ENCODE assay signal across 14 cellular contexts in the genomic region with DNA sequence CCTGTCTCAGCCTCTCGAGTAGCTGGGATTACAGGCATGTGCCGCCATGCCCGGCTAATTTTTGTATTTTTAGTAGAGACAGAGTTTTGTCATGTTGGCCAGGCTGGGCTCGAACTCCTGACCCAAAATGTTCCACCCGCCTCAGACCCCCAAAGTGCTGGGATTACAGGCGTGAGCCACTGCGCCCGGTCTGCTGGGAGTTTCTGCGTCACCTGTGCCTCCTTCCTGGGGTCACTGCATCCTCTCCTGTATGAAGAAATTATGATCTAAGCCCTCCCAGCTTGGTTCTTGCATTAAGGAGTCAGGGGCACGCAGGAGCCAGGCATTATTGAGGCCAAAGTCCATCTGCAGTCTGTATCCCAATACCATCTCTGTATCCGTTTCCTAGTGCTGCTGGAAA. TPM values are rescaled to one million over a fixed set of nuclear protein-coding genes. Genes with fewer than 3 reads are reported as not detected.
DNase-seq lines count a peak whose midpoint lies in the region; ATAC-seq, FAIRE-seq and TF ChIP-seq lines count a peak whose summit lies in the region.
"Not testable (repeated sequence)": the region's sequence is repeated elsewhere in the genome, so short reads cannot be mapped to it uniquely, and the experiment has no call there.
"Had no signal": no experiment of that assay in that cellular context is flagged by ENCODE, and none has a peak within 500 bp of the region (broad histone marks: within the 10 kb centered on the region; RNA-seq: fewer than 3 reads in every experiment).

No MANE protein-coding gene starts in this region.

- not testable (repeated sequence) for TF ChIP-seq EP300 in sigmoid colon (IDR thresholded peaks at IDR 0.05)

- H3K79me2 ChIP-seq in neural progenitor cell (ENCODE audit: low read depth): not testable (repeated sequence)

- not testable (repeated sequence) for H4K20me1 ChIP-seq in neural progenitor cell (ENCODE audit: low read depth)

- H3K27me3 ChIP-seq in CD4-positive, alpha-beta T cell (ENCODE audit: control insufficient read depth, insufficient read depth, low read length); neural progenitor cell; sigmoid colon: not testable (repeated sequence)

- not testable (repeated sequence) for H3K4me2 ChIP-seq in neural progenitor cell

- POLR2A ChIA-PET in CD4-positive, alpha-beta T cell (lab: Charles Lee): not testable (repeated sequence)

- H3K27ac ChIP-seq in CD4-positive, alpha-beta T cell (ENCODE audit: low read depth, low read length); kidney (ENCODE audit: low read depth in 2 of 2, low read length in 2 of 2); neural progenitor cell; sigmoid colon: not testable (repeated sequence)
- H3K27ac ChIP-seq in KOPT-K1 (ENCODE audit: low read depth, low read length, poor library complexity, severe bottlenecking): peak overlapping the region; percentile 45

- H3K36me3 ChIP-seq in KOPT-K1 (ENCODE audit: insufficient read depth, low read length); kidney (ENCODE audit: control insufficient read depth in 1 of 2, insufficient read depth in 2 of 2, low read length in 2 of 2); neural progenitor cell; sigmoid colon: not testable (repeated sequence)

- intact Hi-C loops in CD4-positive, alpha-beta T cell (cut with DNase I, micrococcal nuclease); kidney (cut with DNase I): not testable (repeated sequence)
- intact Hi-C loops in sigmoid colon (cut with DNase I): loop anchor here (10.0 kb wide), 1 partner anchor 62 kb away; no protein-coding TSS in a partner anchor

- not testable (repeated sequence) for H3K9me3 ChIP-seq in CD4-positive, alpha-beta T cell (ENCODE audit: control insufficient read depth, low read length); KOPT-K1 (ENCODE audit: insufficient read depth, low read length, poor library complexity, severe bottlenecking); neural progenitor cell (ENCODE audit: low read depth); sigmoid colon
- H3K9me3 ChIP-seq in kidney (ENCODE audit: control insufficient read depth in 1 of 2, low read length in 2 of 2): peaks cover 0 to 11% of the 10 kb centered on the region in 2 donors

- H3K27me3 Mint-ChIP-seq in CD4-positive, alpha-beta T cell; activated CD8-positive, alpha-beta memory T cell treated with anti-CD3 and anti-CD28 coated beads, Interleukin-2, amount 10 ng/mL, durations not matched to agents 7 days and 5 days; central memory CD8-positive, alpha-beta T cell; memory B cell: not testable (repeated sequence)
- peaks cover 11% of the 10 kb centered on the region for H3K27me3 Mint-ChIP-seq in neural progenitor cell (ENCODE audit: insufficient read depth, low read depth)

- H3K4me1 Mint-ChIP-seq in CD4-positive, alpha-beta T cell (ENCODE audit: low read depth): peaks cover 70% of the 10 kb centered on the region
- H3K4me1 Mint-ChIP-seq in activated CD8-positive, alpha-beta memory T cell treated with anti-CD3 and anti-CD28 coated beads, Interleukin-2, amount 10 ng/mL, durations not matched to agents 7 days and 5 days: peaks cover 50% of the 10 kb centered on the region
- peaks cover 44% of the 10 kb centered on the region for H3K4me1 Mint-ChIP-seq in central memory CD8-positive, alpha-beta T cell
- H3K4me1 Mint-ChIP-seq in memory B cell: peaks cover 16% of the 10 kb centered on the region
- not testable (repeated sequence) for H3K4me1 Mint-ChIP-seq in neural progenitor cell

- not testable (repeated sequence) for H3K4me3 Mint-ChIP-seq in CD4-positive, alpha-beta T cell; activated CD8-positive, alpha-beta memory T cell treated with anti-CD3 and anti-CD28 coated beads, Interleukin-2, amount 10 ng/mL, durations not matched to agents 7 days and 5 days; central memory CD8-positive, alpha-beta T cell; memory B cell; neural progenitor cell

- not testable (repeated sequence) for H3K9ac ChIP-seq in kidney (ENCODE audit: low read length in 2 of 2); neural progenitor cell

- CTCF ChIA-PET in CD4-positive, alpha-beta T cell (lab: Charles Lee): not testable (repeated sequence)
- CTCF ChIA-PET in activated CD8-positive, alpha-beta memory T cell treated with anti-CD3 and anti-CD28 coated beads, Interleukin-2, amount 10 ng/mL, durations not matched to agents 7 days and 5 days (lab: Charles Lee): interaction anchor here (1.4 to 1.9 kb wide), 3 partner anchors 9 to 17 kb away, joined by 3 to 6 read pairs (median 4); no protein-coding TSS in a partner anchor

- not testable (repeated sequence) for H3K9me3 Mint-ChIP-seq in CD4-positive, alpha-beta T cell; activated CD8-positive, alpha-beta memory T cell treated with anti-CD3 and anti-CD28 coated beads, Interleukin-2, amount 10 ng/mL, durations not matched to agents 7 days and 5 days (ENCODE audit: low read depth); central memory CD8-positive, alpha-beta T cell; neural progenitor cell
- H3K9me3 Mint-ChIP-seq in memory B cell: peaks cover 10% of the 10 kb centered on the region

- ATAC-seq in CD4-positive, alpha-beta T cell (ENCODE audit: poor library complexity); activated CD8-positive, alpha-beta memory T cell treated with anti-CD3 and anti-CD28 coated beads, Interleukin-2, amount 10 ng/mL, durations not matched to agents 7 days and 5 days; central memory CD8-positive, alpha-beta T cell (replicated peaks; ENCODE audit: extremely low read depth, poor library complexity, severe bottlenecking); memory B cell (ENCODE audit: low read depth): not testable (repeated sequence)

- H3K36me3 Mint-ChIP-seq in CD4-positive, alpha-beta T cell (ENCODE audit: low read depth); activated CD8-positive, alpha-beta memory T cell treated with anti-CD3 and anti-CD28 coated beads, Interleukin-2, amount 10 ng/mL, durations not matched to agents 7 days and 5 days; central memory CD8-positive, alpha-beta T cell (ENCODE audit: insufficient read depth); neural progenitor cell: not testable (repeated sequence)
- H3K36me3 Mint-ChIP-seq in memory B cell: peaks cover 10% of the 10 kb centered on the region

- 66 to 84% methylated on average over 11 of the region's 11 CpGs for WGBS in sigmoid colon, 2 donors

- not testable (repeated sequence) for TF ChIP-seq CTCF in CD4-positive, alpha-beta T cell (IDR thresholded peaks at IDR 0.05); kidney (IDR thresholded peaks at IDR 0.05; ENCODE audit: borderline replicate concordance, extremely low read depth, insufficient read depth); neural progenitor cell (IDR thresholded peaks at IDR 0.05); sigmoid colon (IDR thresholded peaks at IDR 0.05)

- H3K27ac Mint-ChIP-seq in CD4-positive, alpha-beta T cell: peak overlapping the region; percentile 36
- peak overlapping the region; percentile 68 for H3K27ac Mint-ChIP-seq in activated CD8-positive, alpha-beta memory T cell treated with anti-CD3 and anti-CD28 coated beads, Interleukin-2, amount 10 ng/mL, durations not matched to agents 7 days and 5 days
- H3K27ac Mint-ChIP-seq in central memory CD8-positive, alpha-beta T cell (ENCODE audit: low read depth): peak overlapping the region; percentile 74
- H3K27ac Mint-ChIP-seq in memory B cell (peak overlapping the region; percentile 24), neural progenitor cell (peak overlapping the region; percentile 25)

- FAIRE-seq in kidney (lab: Jason Lieb, UNC): not testable (repeated sequence)

- H3F3A ChIP-seq in neural progenitor cell (ENCODE audit: low read depth): not testable (repeated sequence)

- not testable (repeated sequence) for TF ChIP-seq POLR2A in sigmoid colon (IDR thresholded peaks at IDR 0.05)

- H3K4me3 ChIP-seq in kidney (ENCODE audit: low read length in 2 of 2); neural progenitor cell; sigmoid colon: not testable (repeated sequence)

- not testable (repeated sequence) for DNase-seq in CD4-positive, alpha-beta T cell; activated CD8-positive, alpha-beta memory T cell treated with anti-CD3 and anti-CD28 coated beads, Interleukin-2, amount 10 ng/mL, durations not matched to agents 7 days and 5 days; central memory CD8-positive, alpha-beta T cell (ENCODE audit: low spot score in 2 of 2); memory B cell (ENCODE audit: low spot score in 2 of 2); neural progenitor cell (ENCODE audit: low spot score)
- DNase-seq in kidney (peak; percentile 10), sigmoid colon (peak; percentile 22)

- H2AFZ ChIP-seq in neural progenitor cell (replicated peaks): not testable (repeated sequence)

- H3K4me1 ChIP-seq in kidney (ENCODE audit: control insufficient read depth in 1 of 2, insufficient read depth in 1 of 2, low read depth in 1 of 2, low read length in 2 of 2); neural progenitor cell; sigmoid colon: not testable (repeated sequence)

RNA-seq across cellular contexts. Expression of gene SUN5, which starts 41.6 kb away (rescaled TPM):
- total RNA-seq in CD4-positive, alpha-beta T cell: not detected
- not detected for total RNA-seq in activated CD8-positive, alpha-beta memory T cell treated with anti-CD3 and anti-CD28 coated beads, Interleukin-2, amount 10 ng/mL, durations not matched to agents 7 days and 5 days
- total RNA-seq in kidney (not detected), neural progenitor cell (ENCODE audit: low replicate concordance) (not detected in 2 replicates), sigmoid colon (not detected)
- polyA plus RNA-seq in kidney (ENCODE audit: insufficient read depth, low read depth, low replicate concordance) (not detected), sigmoid colon (not detected)
- total RNA-seq: A673, Caco-2, GM23248, H4 had no signal
- polyA plus RNA-seq: AG04450, CD14-positive monocyte, GM23248 had no signal

RNA-seq across cellular contexts. Expression of gene BPIFB2, which starts 44.9 kb away (rescaled TPM):
- total RNA-seq in CD4-positive, alpha-beta T cell: not detected
- total RNA-seq in activated CD8-positive, alpha-beta memory T cell treated with anti-CD3 and anti-CD28 coated beads, Interleukin-2, amount 10 ng/mL, durations not matched to agents 7 days and 5 days: not detected
- total RNA-seq in kidney (not detected), neural progenitor cell (ENCODE audit: low replicate concordance) (not detected in 2 replicates), sigmoid colon (not detected)
- polyA plus RNA-seq in kidney (ENCODE audit: insufficient read depth, low read depth, low replicate concordance) (not detected), sigmoid colon (not detected)
- total RNA-seq: A673, Caco-2, GM23248, H4 had no signal
- polyA plus RNA-seq: AG04450, CD14-positive monocyte, GM23248 had no signal

Comparison
In these comparisons a context has a peak if more than half of its experiments do, and no peak if none do; other contexts are left out.
1. H3K27ac Mint-ChIP-seq: peak in every context shown above with its lines; median percentile 74 in central memory CD8-positive, alpha-beta T cell; 68 in activated CD8-positive, alpha-beta memory T cell treated with anti-CD3 and anti-CD28 coated beads, Interleukin-2, amount 10 ng/mL, durations not matched to agents 7 days and 5 days; 36 in CD4-positive, alpha-beta T cell; 25 in neural progenitor cell; 24 in memory B cell.